20 cellular contexts compared by ENCODE assay signal in genomic region chr6:8041933-8042583, GRCh38. TPM values are rescaled to one million over a fixed set of nuclear protein-coding genes. Genes with fewer than 3 reads are reported as not detected.
A peak's percentile ranks its signal among the peaks of the same experiment; 100 is the strongest.
DNase-seq lines count a peak whose midpoint lies in the region; ATAC-seq, FAIRE-seq and TF ChIP-seq lines count a peak whose summit lies in the region.
"Had no signal": no experiment of that assay in that cellular context is flagged by ENCODE, and none has a peak within 500 bp of the region (broad histone marks: within the 10 kb centered on the region; RNA-seq: fewer than 3 reads in every experiment).

No MANE protein-coding gene starts in this region.

- H3K4me3 ChIP-seq in GM23338 (no peak overlapping the region), SK-N-MC (peak overlapping the region; percentile 45), pancreas (no peak overlapping the region)
- H3K4me3 ChIP-seq: BLaER1, GM23248 had no signal

- peaks cover 15% of the 10 kb centered on the region for H3K79me2 ChIP-seq in GM23338 (replicated peaks; ENCODE audit: insufficient read depth)

- H4K20me1 ChIP-seq in GM23338 (replicated peaks; ENCODE audit: insufficient read depth): no peaks in the 10 kb centered on the region
- H4K20me1 ChIP-seq: BLaER1 had no signal

- no peaks in the 10 kb centered on the region for H3K9me2 ChIP-seq in GM23338 (ENCODE audit: insufficient read depth)

- H3K4me1 ChIP-seq in GM23338 (ENCODE audit: insufficient read depth) (no peaks in the 10 kb centered on the region), pancreas (no peaks in the 10 kb centered on the region)
- H3K4me1 ChIP-seq: BLaER1 had no signal

- DNase-seq in GM23338 (ENCODE audit: low spot score): no peak
- peak; percentile 55 for DNase-seq in SK-N-MC (ENCODE audit: low read depth, low spot score)
- no peak for DNase-seq in memory B cell (ENCODE audit: low spot score in 2 of 2)
- no peak for DNase-seq in chondrocyte (ENCODE audit: low spot score)
- no peak for DNase-seq in pancreas
- DNase-seq in activated gamma-delta T cell (lab: John Stamatoyannopoulos, UW): no peak
- DNase-seq: 8988T; CD4-positive, alpha-beta memory T cell; DMS153; DMS79; GDM1; GM23248; HCEC 1CT had no signal

- H3K36me3 Mint-ChIP-seq in GM23338 (ENCODE audit: low read depth) (peaks cover 68% of the 10 kb centered on the region), memory B cell (peaks cover 50% of the 10 kb centered on the region), chondrocyte (ENCODE audit: low read depth) (peaks cover 13% of the 10 kb centered on the region)
- peaks cover 77% of the 10 kb centered on the region for H3K36me3 Mint-ChIP-seq in stimulated activated memory B cell treated with anti-CD40 and anti-IgM and Interleukin-4, amounts not matched to agents 10 μg/mL and 1 μg/mL and 100 μg/mL, for 72 hours

- H3K27me3 ChIP-seq in GM23338 (ENCODE audit: insufficient read depth) (no peaks in the 10 kb centered on the region), pancreas (no peaks in the 10 kb centered on the region)
- H3K27me3 ChIP-seq: BLaER1 had no signal

- H3K27ac ChIP-seq in GM23338 (ENCODE audit: low read depth): no peak overlapping the region
- H3K27ac ChIP-seq in SK-N-MC: peak overlapping the region; percentile 90
- no peak overlapping the region for H3K27ac ChIP-seq in pancreas
- H3K27ac ChIP-seq: BLaER1, GM23248, HL-60 had no signal

- H3K9me3 Mint-ChIP-seq in GM23338: peaks cover 13% of the 10 kb centered on the region
- H3K9me3 Mint-ChIP-seq in memory B cell: peaks cover 9% of the 10 kb centered on the region
- H3K9me3 Mint-ChIP-seq in stimulated activated memory B cell treated with anti-CD40 and anti-IgM and Interleukin-4, amounts not matched to agents 10 μg/mL and 1 μg/mL and 100 μg/mL, for 72 hours: peaks cover 12% of the 10 kb centered on the region
- H3K9me3 Mint-ChIP-seq in chondrocyte (ENCODE audit: low read depth): peaks cover 11% of the 10 kb centered on the region

- intact Hi-C loops in pancreas (cut with DNase I): no loop called here

- H3K27me3 Mint-ChIP-seq in GM23338 (ENCODE audit: insufficient read depth, low read depth, poor library complexity) (no peaks in the 10 kb centered on the region), memory B cell (no peaks in the 10 kb centered on the region), chondrocyte (ENCODE audit: low read depth) (no peaks in the 10 kb centered on the region)
- no peaks in the 10 kb centered on the region for H3K27me3 Mint-ChIP-seq in stimulated activated memory B cell treated with anti-CD40 and anti-IgM and Interleukin-4, amounts not matched to agents 10 μg/mL and 1 μg/mL and 100 μg/mL, for 72 hours
- H3K27me3 Mint-ChIP-seq: CD4-positive, alpha-beta memory T cell had no signal

- H3K36me3 ChIP-seq in GM23338 (ENCODE audit: insufficient read depth) (peaks cover 6% of the 10 kb centered on the region; the same call in 1 of the 2 replicates), SK-N-MC (ENCODE audit: insufficient read depth, low read length) (peaks cover 31% of the 10 kb centered on the region), pancreas (no peaks in the 10 kb centered on the region)

- no peaks in the 10 kb centered on the region for H3F3A ChIP-seq in GM23338 (replicated peaks; ENCODE audit: low read depth)

- WGBS in pancreas, 2 donors: 93 to 94% methylated on average over 8 of the region's 8 CpGs

- FAIRE-seq in pancreas (lab: Jason Lieb, UNC): no peak
- FAIRE-seq: GM12892, GM18507, H54 had no signal

- no peak for ATAC-seq in GM23338
- ATAC-seq in memory B cell (ENCODE audit: low read depth): peak; percentile 62
- no peak for ATAC-seq in stimulated activated memory B cell treated with anti-CD40 and anti-IgM and Interleukin-4, amounts not matched to agents 10 μg/mL and 1 μg/mL and 100 μg/mL, for 72 hours
- no peak for ATAC-seq in pancreas

- no peak overlapping the region for H2AFZ ChIP-seq in GM23338
- H2AFZ ChIP-seq: GM23248 had no signal

- H3K9ac ChIP-seq in SK-N-MC (ENCODE audit: insufficient read length): no peak overlapping the region
- H3K9ac ChIP-seq: BLaER1, GM23248 had no signal

- H3K4me1 Mint-ChIP-seq in GM23338 (peaks cover 4% of the 10 kb centered on the region), memory B cell (peaks cover 16% of the 10 kb centered on the region), chondrocyte (ENCODE audit: low read depth) (peaks cover 13% of the 10 kb centered on the region)
- peaks cover 22% of the 10 kb centered on the region for H3K4me1 Mint-ChIP-seq in stimulated activated memory B cell treated with anti-CD40 and anti-IgM and Interleukin-4, amounts not matched to agents 10 μg/mL and 1 μg/mL and 100 μg/mL, for 72 hours
- H3K4me1 Mint-ChIP-seq: CD14-positive monocyte had no signal

- no peak overlapping the region for H3K27ac Mint-ChIP-seq in GM23338
- peak overlapping the region; percentile 83 for H3K27ac Mint-ChIP-seq in memory B cell
- H3K27ac Mint-ChIP-seq in stimulated activated memory B cell treated with anti-CD40 and anti-IgM and Interleukin-4, amounts not matched to agents 10 μg/mL and 1 μg/mL and 100 μg/mL, for 72 hours: peak overlapping the region; percentile 45
- H3K27ac Mint-ChIP-seq in chondrocyte (ENCODE audit: unreplicated experiment): no peak overlapping the region

- H3K4me2 ChIP-seq in GM23338: peak overlapping the region; percentile 32; the same call in 1 of the 2 replicates
- H3K4me2 ChIP-seq: BLaER1 had no signal

- no peak for TF ChIP-seq CTCF in GM23338 (conservative IDR thresholded peaks at IDR 0.05; ENCODE audit: low read depth in 2 of 2)
- TF ChIP-seq CTCF in chondrocyte (IDR thresholded peaks at IDR 0.05): no peak
- TF ChIP-seq CTCF in pancreas (IDR thresholded peaks at IDR 0.05): no peak

- no peak overlapping the region for H3K4me3 Mint-ChIP-seq in GM23338
- H3K4me3 Mint-ChIP-seq in memory B cell: no peak overlapping the region
- no peak overlapping the region for H3K4me3 Mint-ChIP-seq in stimulated activated memory B cell treated with anti-CD40 and anti-IgM and Interleukin-4, amounts not matched to agents 10 μg/mL and 1 μg/mL and 100 μg/mL, for 72 hours
- no peak overlapping the region for H3K4me3 Mint-ChIP-seq in chondrocyte (ENCODE audit: unreplicated experiment)
- H3K4me3 Mint-ChIP-seq: CD14-positive monocyte; CD4-positive, alpha-beta memory T cell had no signal

- H3K9me3 ChIP-seq in SK-N-MC (ENCODE audit: low read depth, low read length) (no peaks in the 10 kb centered on the region), pancreas (no peaks in the 10 kb centered on the region)

RNA-seq across cellular contexts. Expression of gene BLOC1S5, which starts 22.1 kb away (rescaled TPM):
- total RNA-seq in GM23338 (2014; rRNA removed; shearing (Covaris generic)): 14.9 and 17.3 TPM in 2 replicates
- 16.6 and 19.3 TPM in 2 replicates for polyA plus RNA-seq in GM23338 (2016; fragmentation: Nextera tagmentation; extraction: Ambion mirVana)
- 9.4 to 10.2 TPM (median 10.0 TPM) in 3 replicates for total RNA-seq in chondrocyte
- total RNA-seq in pancreas: 1 to 10 TPM; 3.2 to 9.0 (median 5.3) TPM
- 1 to 10 TPM; 2.6 to 4.8 TPM for polyA plus RNA-seq in pancreas

Comparison
In these comparisons a context has a peak if more than half of its experiments do, and no peak if none do; other contexts are left out.
1. H3K27ac Mint-ChIP-seq: peak in memory B cell (single experiment) and stimulated activated memory B cell treated with anti-CD40 and anti-IgM and Interleukin-4, amounts not matched to agents 10 μg/mL and 1 μg/mL and 100 μg/mL, for 72 hours (single experiment); none in GM23338 (single experiment) and chondrocyte (single experiment).